Comparison of ENCODE assay signal across 8 cellular contexts in the genomic region with DNA sequence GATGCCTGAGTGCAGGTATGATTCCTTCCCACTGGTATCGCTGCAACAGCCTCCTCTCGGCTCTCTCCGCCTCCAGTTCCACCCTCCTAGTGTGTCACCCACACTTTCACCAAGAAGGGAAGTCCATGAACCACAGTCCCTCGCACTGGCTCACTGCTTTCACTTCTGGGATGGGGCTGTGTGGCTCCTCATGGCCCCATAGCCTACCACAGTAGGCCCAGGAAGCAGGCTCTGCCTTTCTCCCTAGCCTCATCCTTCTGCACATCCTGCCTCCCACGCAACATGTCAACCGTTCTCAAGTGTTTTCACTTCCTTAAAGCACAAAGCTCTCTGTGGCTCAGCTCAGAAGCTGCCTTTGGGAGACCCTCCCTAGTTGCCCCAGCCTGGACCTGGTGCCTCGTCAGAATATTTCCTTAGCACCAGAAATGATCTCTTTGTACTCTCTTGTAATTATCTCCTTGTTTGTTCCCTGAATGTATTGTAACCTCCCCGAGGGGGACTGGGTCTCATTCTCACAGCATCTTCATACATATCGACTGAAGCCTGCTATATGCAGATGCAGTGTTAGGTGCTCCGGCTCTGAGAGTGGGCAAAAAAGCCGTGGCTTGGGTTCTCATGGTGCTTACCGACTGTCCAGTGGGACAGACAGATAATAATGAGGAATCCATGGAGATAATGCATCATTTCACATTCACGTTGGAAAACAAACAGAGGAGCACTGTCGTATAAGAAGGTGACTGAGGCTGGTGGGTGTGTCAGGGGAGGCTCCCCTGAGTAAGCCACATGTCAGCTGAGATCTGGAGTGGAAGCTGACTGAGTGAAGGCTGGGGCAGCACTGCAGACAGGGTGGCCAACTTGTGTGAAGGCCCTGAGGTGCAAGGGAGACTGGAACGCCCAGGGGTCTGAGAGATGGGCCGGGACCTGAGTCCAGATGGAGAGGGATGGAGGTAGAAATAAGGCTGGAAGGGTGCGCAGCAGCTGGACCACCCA.
DNase-seq lines count a peak whose midpoint lies in the region; ATAC-seq and TF ChIP-seq lines count a peak whose summit lies in the region.

No MANE protein-coding gene starts in this region.

- H3K36me3 Mint-ChIP-seq in naive thymus-derived CD8-positive, alpha-beta T cell, result no peaks in the 10 kb centered on the region

- peak overlapping the region in 4 of 10 donors; percentile 2 to 40 (median 14) for H3K4me3 Mint-ChIP-seq in naive thymus-derived CD8-positive, alpha-beta T cell

- DNase-seq in RPMI7951 (ENCODE audit: low read depth) (peak; percentile 31), HEK293T (ENCODE audit: extremely low spot score) (no peak), NCI-H2171 treated with DMSO at 0.1 percent for 48 hours (lab: John Stamatoyannopoulos, UW) (no peak), ACHN (no peak)
- DNase-seq in naive thymus-derived CD8-positive, alpha-beta T cell, result peak in 1 of 10 donors; percentile 25
- DNase-seq in central memory CD4-positive, alpha-beta T cell, result no peak

- POLR2A ChIA-PET in naive thymus-derived CD8-positive, alpha-beta T cell (lab: Charles Lee), result interaction anchor here (0.5 kb wide), 1 partner anchor 89 kb away, joined by 3 read pairs; no protein-coding TSS in a partner anchor
- POLR2A ChIA-PET in HEK293T (lab: Yijun Ruan, JAX), result no interaction called here

- in situ Hi-C loops in ACHN (cut with HindIII; ENCODE audit: low pct_ligation_motif_present, low pct_unique_long_range_greater_than_20kb, low sequenced_read_pairs), result no loop called here

- CTCF ChIA-PET in HEK293T (lab: Yijun Ruan, JAX), result interaction anchor here (0.6 kb wide), 1 partner anchor 278 kb away, joined by 12 read pairs; no protein-coding TSS in a partner anchor

- H3K9me3 Mint-ChIP-seq in naive thymus-derived CD8-positive, alpha-beta T cell, result no peaks in the 10 kb centered on the region

- H3K27ac Mint-ChIP-seq in naive thymus-derived CD8-positive, alpha-beta T cell, result peak overlapping the region in 7 of 10 donors; percentile 2 to 84 (median 40)

- H3K27me3 Mint-ChIP-seq in naive thymus-derived CD8-positive, alpha-beta T cell, result peaks cover 2 to 9% (median 4%) of the 10 kb centered on the region in 5 donors

- H3K4me1 Mint-ChIP-seq in naive thymus-derived CD8-positive, alpha-beta T cell, result peaks cover 11 to 43% (median 20%) of the 10 kb centered on the region in 4 donors

- peak; percentile 72 for ATAC-seq in GM19035 (IDR thresholded peaks at IDR 0.05; ENCODE audit: unreplicated experiment)
- ATAC-seq in HG02852 (IDR thresholded peaks at IDR 0.05; ENCODE audit: unreplicated experiment), result peak; percentile 71
- peak; percentile 24 to 37 for ATAC-seq in naive thymus-derived CD8-positive, alpha-beta T cell

TF ChIP-seq in HEK293T, 16 proteins besides CTCF, POLR2A, EP300 and RAD21:
- TF ChIP-seq FOXK2 (IDR thresholded peaks at IDR 0.05), result no peak
- TF ChIP-seq, protein P1, sequence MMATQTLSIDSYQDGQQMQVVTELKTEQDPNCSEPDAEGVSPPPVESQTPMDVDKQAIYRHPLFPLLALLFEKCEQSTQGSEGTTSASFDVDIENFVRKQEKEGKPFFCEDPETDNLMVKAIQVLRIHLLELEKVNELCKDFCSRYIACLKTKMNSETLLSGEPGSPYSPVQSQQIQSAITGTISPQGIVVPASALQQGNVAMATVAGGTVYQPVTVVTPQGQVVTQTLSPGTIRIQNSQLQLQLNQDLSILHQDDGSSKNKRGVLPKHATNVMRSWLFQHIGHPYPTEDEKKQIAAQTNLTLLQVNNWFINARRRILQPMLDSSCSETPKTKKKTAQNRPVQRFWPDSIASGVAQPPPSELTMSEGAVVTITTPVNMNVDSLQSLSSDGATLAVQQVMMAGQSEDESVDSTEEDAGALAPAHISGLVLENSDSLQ (IDR thresholded peaks at IDR 0.05), result no peak
- TF ChIP-seq ZNF384 (IDR thresholded peaks at IDR 0.05), result no peak
- no peak for TF ChIP-seq BHLHE40 (IDR thresholded peaks at IDR 0.05; ENCODE audit: borderline replicate concordance)
